14 cellular contexts compared by ENCODE assay signal in the genomic region with DNA sequence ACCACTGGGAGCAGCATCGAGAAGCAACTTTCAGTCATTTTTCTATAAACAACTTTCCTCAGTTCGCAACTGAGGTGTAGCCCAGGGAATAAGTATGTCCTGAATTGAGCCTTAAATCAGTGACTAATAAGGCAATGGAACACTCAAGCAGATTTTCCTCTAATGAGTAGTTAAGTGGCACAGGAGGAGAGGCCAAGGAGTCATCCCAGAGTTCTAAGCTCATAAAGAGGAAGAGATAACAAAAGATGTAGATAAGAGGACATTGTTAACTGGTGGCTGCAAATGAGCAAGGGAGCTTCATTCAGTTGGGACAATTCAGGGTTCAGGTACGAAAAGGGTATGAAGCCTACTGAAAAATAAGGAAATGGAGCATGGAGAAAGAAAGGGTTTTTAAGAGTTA.
DNase-seq lines count a peak whose midpoint lies in the region; ATAC-seq, FAIRE-seq and TF ChIP-seq lines count a peak whose summit lies in the region.
"Had no signal": no experiment of that assay in that cellular context is flagged by ENCODE, and none has a peak within 500 bp of the region (broad histone marks: within the 10 kb centered on the region; RNA-seq: fewer than 3 reads in every experiment).

No MANE protein-coding gene starts in this region.

- H3K4me3 ChIP-seq in HEK293 (ENCODE audit: low read depth, low read length) (no peak overlapping the region), foreskin fibroblast (ENCODE audit: low read depth in 1 of 2, low read length in 2 of 2) (no peak overlapping the region), gastrocnemius medialis (no peak overlapping the region), pancreas (no peak overlapping the region)
- H3K4me3 ChIP-seq: BLaER1 treated with 17β-estradiol and CSF1 and Interleukin-3, amounts not matched to agents 10 nM and 100 nM; SJCRH30 had no signal

- WGBS in pancreas, 2 donors = 77 to 82% methylated on average over 3 of the region's 3 CpGs

- H3K36me3 ChIP-seq in HEK293 (ENCODE audit: control insufficient read depth in 2 of 2, insufficient read depth in 1 of 2, low read length in 2 of 2) (peaks cover 3 to 8% of the 10 kb centered on the region in 2 experiments; a peak in 2 of 3 replicates), gastrocnemius medialis (no peaks in the 10 kb centered on the region), pancreas (peaks cover 0 to 3% (median 0%) of the 10 kb centered on the region in 3 donors)

- DNase-seq in foreskin fibroblast (peak; percentile 11 to 33), gastrocnemius medialis (no peak), pancreas (no peak), NOMO-1 treated with dmso at 0.1 percent for 144 hours (lab: John Stamatoyannopoulos, UW; ENCODE audit: unreplicated experiment) (no peak)
- DNase-seq in activated CD4-positive, CD25-positive, alpha-beta regulatory T cell treated with anti-CD3 and anti-CD28 coated beads, Interleukin-2, amount 50 U/mL, for 72 hours = no peak
- DNase-seq: activated naive CD8-positive, alpha-beta T cell treated with anti-CD3 and anti-CD28 coated beads, Interleukin-2, amount 10 ng/mL, durations not matched to agents 7 days and 5 days; effector CD8-positive, alpha-beta T cell; left cardiac atrium; NCI-H2081 treated with DMSO at 0.1 percent for 48 hours; SJCRH30 had no signal

- H3K27ac ChIP-seq in HEK293 (ENCODE audit: extremely low read depth, low read depth, low read length) (no peak overlapping the region), angular gyrus (ENCODE audit: low read depth, low read length) (peak overlapping the region; percentile 41), gastrocnemius medialis (peak overlapping the region in 3 of 4 donors; percentile 17 to 47 (median 36)), pancreas (no peak overlapping the region)
- H3K27ac ChIP-seq: BLaER1 treated with 17β-estradiol and CSF1 and Interleukin-3, amounts not matched to agents 10 nM and 100 nM; SJCRH30 had no signal

- H3K27me3 ChIP-seq in gastrocnemius medialis (no peaks in the 10 kb centered on the region), pancreas (no peaks in the 10 kb centered on the region)
- H3K27me3 ChIP-seq: BLaER1 treated with 17β-estradiol and CSF1 and Interleukin-3, amounts not matched to agents 10 nM and 100 nM; SJCRH30 had no signal

- intact Hi-C loops in gastrocnemius medialis (cut with DNase I; ENCODE audit: low total_unique reads) = loop anchor here (1.0 kb wide), 1 partner anchor 8 kb away; no protein-coding TSS in a partner anchor
- intact Hi-C loops in pancreas (cut with DNase I) = no loop called here

- POLR2A ChIA-PET in HEK293 (lab: Yijun Ruan, JAX) = interaction anchor here (1.0 kb wide), 1 partner anchor 80 kb away, joined by 4 read pairs; the partner anchor contains the start of gene SRSF11

- no peaks in the 10 kb centered on the region for H3K9me3 ChIP-seq in HEK293 (ENCODE audit: control insufficient read depth, insufficient read depth, low read depth, low read length)
- no peaks in the 10 kb centered on the region for H3K9me3 ChIP-seq in gastrocnemius medialis
- H3K9me3 ChIP-seq in pancreas = no peaks in the 10 kb centered on the region
- H3K9me3 ChIP-seq: BLaER1 treated with 17β-estradiol and CSF1 and Interleukin-3, amounts not matched to agents 10 nM and 100 nM; SJCRH30 had no signal

- H3K4me1 ChIP-seq in HEK293 (ENCODE audit: control insufficient read depth, insufficient read depth, low read length) (no peaks in the 10 kb centered on the region), gastrocnemius medialis (peaks cover 32 to 40% of the 10 kb centered on the region in 2 donors), pancreas (no peaks in the 10 kb centered on the region)
- H3K4me1 ChIP-seq: BLaER1 treated with 17β-estradiol and CSF1 and Interleukin-3, amounts not matched to agents 10 nM and 100 nM; SJCRH30 had no signal

- ATAC-seq in gastrocnemius medialis = no peak
- no peak for ATAC-seq in pancreas
- ATAC-seq in GM21360 (IDR thresholded peaks at IDR 0.05; ENCODE audit: unreplicated experiment) = no peak

- in situ Hi-C loops in gastrocnemius medialis (cut with MboI; ENCODE audit: low sequenced_read_pairs in 4 of 4) = no loop called here

- TF ChIP-seq CTCF in HEK293 (tag by site-specific recombination; IDR thresholded peaks at IDR 0.05) (no peak), foreskin fibroblast (IDR thresholded peaks at IDR 0.05; ENCODE audit: low read depth, low read length) (no peak), gastrocnemius medialis (IDR thresholded peaks at IDR 0.05 in 4 of 5, conservative IDR thresholded peaks at IDR 0.05 in 1 of 5) (no peak), pancreas (IDR thresholded peaks at IDR 0.05) (no peak)

- CTCF ChIA-PET in HEK293 (lab: Yijun Ruan, JAX) = interaction anchor here (0.7 kb wide), 1 partner anchor 346 kb away, joined by 3 read pairs; no protein-coding TSS in a partner anchor

- FAIRE-seq in pancreas (lab: Jason Lieb, UNC) = no peak

- no peak for TF ChIP-seq POLR2A in gastrocnemius medialis (IDR thresholded peaks at IDR 0.05)

TF ChIP-seq in HEK293, 187 proteins besides CTCF, POLR2A, EP300 and RAD21:
- TF ChIP-seq ZNF146 (tag by site-specific recombination; IDR thresholded peaks at IDR 0.05) (no peak), ZNF514 (tag by site-specific recombination; IDR thresholded peaks at IDR 0.05) (no peak), PRDM1 (tag by site-specific recombination; IDR thresholded peaks at IDR 0.05) (peak; percentile 39; the same call in 1 of the 2 replicates), FEZF1 (tag by site-specific recombination; IDR thresholded peaks at IDR 0.05) (peak; percentile 79), OSR2 (tag by site-specific recombination; IDR thresholded peaks at IDR 0.05) (peak; percentile 51; the same call in 1 of the 2 replicates)
- TF ChIP-seq, protein P1, sequence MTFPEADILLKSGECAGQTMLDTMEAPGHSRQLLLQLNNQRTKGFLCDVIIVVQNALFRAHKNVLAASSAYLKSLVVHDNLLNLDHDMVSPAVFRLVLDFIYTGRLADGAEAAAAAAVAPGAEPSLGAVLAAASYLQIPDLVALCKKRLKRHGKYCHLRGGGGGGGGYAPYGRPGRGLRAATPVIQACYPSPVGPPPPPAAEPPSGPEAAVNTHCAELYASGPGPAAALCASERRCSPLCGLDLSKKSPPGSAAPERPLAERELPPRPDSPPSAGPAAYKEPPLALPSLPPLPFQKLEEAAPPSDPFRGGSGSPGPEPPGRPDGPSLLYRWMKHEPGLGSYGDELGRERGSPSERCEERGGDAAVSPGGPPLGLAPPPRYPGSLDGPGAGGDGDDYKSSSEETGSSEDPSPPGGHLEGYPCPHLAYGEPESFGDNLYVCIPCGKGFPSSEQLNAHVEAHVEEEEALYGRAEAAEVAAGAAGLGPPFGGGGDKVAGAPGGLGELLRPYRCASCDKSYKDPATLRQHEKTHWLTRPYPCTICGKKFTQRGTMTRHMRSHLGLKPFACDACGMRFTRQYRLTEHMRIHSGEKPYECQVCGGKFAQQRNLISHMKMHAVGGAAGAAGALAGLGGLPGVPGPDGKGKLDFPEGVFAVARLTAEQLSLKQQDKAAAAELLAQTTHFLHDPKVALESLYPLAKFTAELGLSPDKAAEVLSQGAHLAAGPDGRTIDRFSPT (tag by site-specific recombination; IDR thresholded peaks at IDR 0.05) = no peak

Comparison
In these comparisons a context has a peak if more than half of its experiments do, and no peak if none do; other contexts are left out.
1. H3K27ac ChIP-seq: peak in angular gyrus (single experiment) and gastrocnemius medialis (3 of 4); none in HEK293 (single experiment) and pancreas (0 of 4).
2. DNase-seq: peak in foreskin fibroblast (2 of 2); none in gastrocnemius medialis (0 of 2), pancreas (0 of 6), NOMO-1 treated with dmso at 0.1 percent for 144 hours (single experiment) and activated CD4-positive, CD25-positive, alpha-beta regulatory T cell treated with anti-CD3 and anti-CD28 coated beads, Interleukin-2, amount 50 U/mL, for 72 hours (single experiment).